In genomic region chr10:21173964-21174669, GRCh38 we compare ENCODE assay signal across 8 cellular contexts.
DNase-seq lines count a peak whose midpoint lies in the region; ATAC-seq and TF ChIP-seq lines count a peak whose summit lies in the region.

No MANE protein-coding gene starts in this region.

- no peaks in the 10 kb centered on the region for H3K9me3 Mint-ChIP-seq in endothelial cell (ENCODE audit: unreplicated experiment)

- H3K36me3 Mint-ChIP-seq in endothelial cell (ENCODE audit: low read depth, unreplicated experiment): peaks cover 8% of the 10 kb centered on the region

- peaks cover 12% of the 10 kb centered on the region for H3K27me3 Mint-ChIP-seq in endothelial cell (ENCODE audit: unreplicated experiment)

- intact Hi-C loops in mucosa of descending colon (cut with DNase I, micrococcal nuclease): no loop called here

- in situ Hi-C loops in G401 (cut with HindIII; ENCODE audit: low sequenced_read_pairs): no loop called here

- H3K4me3 ChIP-seq in mucosa of descending colon: peak overlapping the region; percentile 20

- no peaks in the 10 kb centered on the region for H3K9me3 ChIP-seq in mucosa of descending colon

- no peak overlapping the region for H3K27ac Mint-ChIP-seq in endothelial cell (ENCODE audit: unreplicated experiment)

- no peak overlapping the region for H3K4me3 Mint-ChIP-seq in endothelial cell (ENCODE audit: unreplicated experiment)

- peak; percentile 71 for DNase-seq in G401 (ENCODE audit: low spot score)
- DNase-seq in SW480 (ENCODE audit: low spot score): peak; percentile 82
- DNase-seq in endothelial cell (ENCODE audit: low spot score): peak; percentile 33
- peak; percentile 66 to 82 (median 81) for DNase-seq in mucosa of descending colon
- peak; percentile 51 for DNase-seq in stimulated activated naive CD8-positive, alpha-beta T cell treated with anti-CD3 and anti-CD28 coated beads, Interleukin-15, Interleukin-2, amounts not matched to agents 100 U/mL and 50 U/mL, for 24 hours

- H3K4me1 Mint-ChIP-seq in endothelial cell (ENCODE audit: unreplicated experiment): peaks cover 18% of the 10 kb centered on the region

- TF ChIP-seq CTCF in endothelial cell (IDR thresholded peaks at IDR 0.05; ENCODE audit: unreplicated experiment) (no peak), mucosa of descending colon (IDR thresholded peaks at IDR 0.05) (no peak)

- ATAC-seq in HG03103 (IDR thresholded peaks at IDR 0.05; ENCODE audit: low read depth, unreplicated experiment) (peak; percentile 68), mucosa of descending colon (peak; percentile 81), HG03520 (IDR thresholded peaks at IDR 0.05; ENCODE audit: unreplicated experiment) (no peak), HG03571 (IDR thresholded peaks at IDR 0.05; ENCODE audit: unreplicated experiment) (no peak)
- ATAC-seq in stimulated activated naive CD8-positive, alpha-beta T cell treated with anti-CD3 and anti-CD28 coated beads, Interleukin-15, Interleukin-2, amounts not matched to agents 100 U/mL and 50 U/mL, for 24 hours: peak; percentile 70

- H3K4me1 ChIP-seq in mucosa of descending colon (ENCODE audit: low read depth): peaks cover 11% of the 10 kb centered on the region

- H3K36me3 ChIP-seq in mucosa of descending colon (ENCODE audit: low read depth): no peaks in the 10 kb centered on the region

Comparison
In these comparisons a context has a peak if more than half of its experiments do, and no peak if none do; other contexts are left out.
1. ATAC-seq: peak in HG03103 (single experiment), mucosa of descending colon (single experiment) and stimulated activated naive CD8-positive, alpha-beta T cell treated with anti-CD3 and anti-CD28 coated beads, Interleukin-15, Interleukin-2, amounts not matched to agents 100 U/mL and 50 U/mL, for 24 hours (single experiment); none in HG03520 (single experiment) and HG03571 (single experiment).
2. Peak in every context shown above with its lines, with median percentiles within 50 percentile points of each other: DNase-seq.